In the genomic region with DNA sequence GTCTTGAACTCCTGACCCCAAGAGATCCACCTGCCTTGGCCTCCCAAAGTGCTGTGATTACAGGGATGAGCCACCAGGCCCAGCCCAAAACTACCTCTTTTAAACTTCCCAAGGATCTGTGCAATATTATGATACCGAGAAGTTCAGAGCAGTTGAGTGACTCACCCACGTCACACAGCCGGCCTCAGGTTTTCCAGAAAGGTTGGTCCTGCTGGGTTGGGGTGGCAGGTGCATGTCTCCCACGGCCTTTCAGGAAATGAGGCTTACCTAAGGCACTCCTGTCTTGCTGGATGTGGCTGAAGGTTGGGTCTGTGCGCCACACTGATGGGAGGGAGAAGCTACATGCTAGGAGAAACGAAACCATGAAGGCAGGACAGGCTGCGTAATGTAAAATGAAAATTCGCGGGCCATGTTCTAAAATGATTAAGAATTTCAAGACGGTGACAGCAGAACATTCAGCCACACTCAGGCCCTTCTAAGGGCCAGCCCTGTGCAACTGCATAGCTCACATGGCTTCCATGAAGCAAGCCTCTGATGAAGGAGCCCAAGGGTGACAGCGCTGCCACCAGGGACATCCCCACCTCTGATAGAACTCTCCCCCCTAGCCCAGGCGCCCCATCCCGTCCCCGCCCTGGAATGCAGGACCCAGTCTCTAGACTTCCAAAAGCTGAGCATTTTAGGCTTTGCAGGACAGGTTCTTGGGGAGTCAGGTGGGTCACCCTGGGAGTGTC, we compare ENCODE assay signal across 11 cellular contexts. TPM values are rescaled to one million over a fixed set of nuclear protein-coding genes. Genes with fewer than 3 reads are reported as not detected.
A peak's percentile ranks its signal among the peaks of the same experiment; 100 is the strongest.
DNase-seq lines count a peak whose midpoint lies in the region; ATAC-seq, FAIRE-seq and TF ChIP-seq lines count a peak whose summit lies in the region.
"Had no signal": no experiment of that assay in that cellular context is flagged by ENCODE, and none has a peak within 500 bp of the region (broad histone marks: within the 10 kb centered on the region; RNA-seq: fewer than 3 reads in every experiment).

No MANE protein-coding gene starts in this region.

- SMC1A ChIA-PET in GM12878 (lab: Charles Lee; ENCODE audit: uncharacterized antibody, unreplicated experiment), result interaction anchor here (0.7 to 7.6 kb wide), 5 partner anchors 16 to 96 kb away, joined by 3 to 62 read pairs (median 6); no protein-coding TSS in a partner anchor

- DNase-seq in DMS53 (lab: John Stamatoyannopoulos, UW), result peak; percentile 36
- no peak for DNase-seq in DMS53 treated with DMSO at 0.1 percent for 48 hours (lab: John Stamatoyannopoulos, UW; ENCODE audit: unreplicated experiment)
- no peak for DNase-seq in GM12878 (ENCODE audit: low read depth, low spot score)
- DNase-seq in neural progenitor cell (ENCODE audit: low spot score), result no peak
- no peak for DNase-seq in NCI-H2227 treated with DMSO at 0.1 percent for 48 hours (lab: John Stamatoyannopoulos, UW)
- DNase-seq in NCI-H2196 (lab: John Stamatoyannopoulos, UW; ENCODE audit: unreplicated experiment), result no peak
- DNase-seq: mammary epithelial cell, NCI-H1105 had no signal

- H3K36me3 Mint-ChIP-seq in neural progenitor cell, result no peaks in the 10 kb centered on the region

- peaks cover 0 to 3% of the 10 kb centered on the region in 2 experiments; a peak in 1 of 4 replicates for H3K27me3 ChIP-seq in GM12878 (replicated peaks in 1 of 2; ENCODE audit: control insufficient read depth in 2 of 2, insufficient read depth in 2 of 2, low read length in 1 of 2)
- peaks cover 20% of the 10 kb centered on the region for H3K27me3 ChIP-seq in neural progenitor cell

- H3K4me3 ChIP-seq in HEK293 (ENCODE audit: low read depth, low read length) (no peak overlapping the region), GM12878 (no peak overlapping the region), neural progenitor cell (no peak overlapping the region)
- H3K4me3 ChIP-seq: colonic mucosa had no signal

- TF ChIP-seq EP300 in GM12878 (IDR thresholded peaks at IDR 0.05; ENCODE audit: borderline replicate concordance in 1 of 2, control insufficient read depth in 1 of 2, low read depth in 2 of 2, low read length in 2 of 2), result no peak

- no peaks in the 10 kb centered on the region for H4K20me1 ChIP-seq in GM12878 (ENCODE audit: control insufficient read depth, insufficient read depth)
- no peaks in the 10 kb centered on the region for H4K20me1 ChIP-seq in neural progenitor cell (ENCODE audit: low read depth)

- H3K27ac ChIP-seq in HEK293 (ENCODE audit: extremely low read depth, low read depth, low read length) (no peak overlapping the region), GM12878 (ENCODE audit: control insufficient read depth, insufficient read depth) (no peak overlapping the region), neural progenitor cell (no peak overlapping the region)

- H3K4me1 ChIP-seq in HEK293 (ENCODE audit: control insufficient read depth, insufficient read depth, low read length) (no peaks in the 10 kb centered on the region), GM12878 (ENCODE audit: control insufficient read depth, insufficient read depth, low read length) (peaks cover 16% of the 10 kb centered on the region), neural progenitor cell (peaks cover 13% of the 10 kb centered on the region)

- H3K27me3 Mint-ChIP-seq in neural progenitor cell (ENCODE audit: insufficient read depth, low read depth), result peaks cover 14% of the 10 kb centered on the region

- H3K36me3 ChIP-seq in HEK293 (ENCODE audit: control insufficient read depth in 2 of 2, insufficient read depth in 1 of 2, low read length in 2 of 2), result no peaks in the 10 kb centered on the region
- peaks cover 2 to 3% of the 10 kb centered on the region in 2 experiments; a peak in 2 of 4 replicates for H3K36me3 ChIP-seq in GM12878 (ENCODE audit: control insufficient read depth in 2 of 2, insufficient read depth in 2 of 2, low read length in 1 of 2)
- no peaks in the 10 kb centered on the region for H3K36me3 ChIP-seq in neural progenitor cell
- H3K36me3 ChIP-seq: colonic mucosa had no signal

- in situ Hi-C loops in GM12878 (cut with MboI), result no loop called here

- POLR2A ChIA-PET in HEK293 (lab: Yijun Ruan, JAX) (interaction anchor here (1.1 to 1.3 kb wide), 2 partner anchors 14 to 38 kb away, joined by 3 read pairs; no protein-coding TSS in a partner anchor), GM12878 (lab: Charles Lee) (interaction anchor here (0.6 to 4.4 kb wide), 5 partner anchors 8 to 430 kb away, joined by 3 to 17 read pairs (median 4); a partner anchor contains a TSS)

- no peak for TF ChIP-seq RAD21 in GM12878 (IDR thresholded peaks at IDR 0.05; ENCODE audit: insufficient read depth, low read depth, low read length)

- H3K4me3 Mint-ChIP-seq in neural progenitor cell, result peak overlapping the region; percentile 59

- FAIRE-seq in GM12878 (lab: Jason Lieb, UNC), result no peak

- no TSS peak for BruUV-seq in GM12878 (replicated peaks; lab: Mats Ljungman, UMichigan)

- H3K9me3 Mint-ChIP-seq in neural progenitor cell, result no peaks in the 10 kb centered on the region

- peaks cover 48% of the 10 kb centered on the region for H3F3A ChIP-seq in neural progenitor cell (ENCODE audit: low read depth)

- no peaks in the 10 kb centered on the region for H3K9me3 ChIP-seq in HEK293 (ENCODE audit: control insufficient read depth, insufficient read depth, low read depth, low read length)
- H3K9me3 ChIP-seq in GM12878 (replicated peaks; ENCODE audit: control insufficient read depth, insufficient read depth, low read length), result no peaks in the 10 kb centered on the region
- no peaks in the 10 kb centered on the region for H3K9me3 ChIP-seq in neural progenitor cell (ENCODE audit: low read depth)
- H3K9me3 ChIP-seq: colonic mucosa had no signal

- 67% methylated on average over 14 of the region's 14 CpGs for WGBS in GM12878 (ENCODE audit: insufficient coverage, insufficient replicate concordance, low lambda C conversion rate, missing lambda C conversion rate)

- H3K4me2 ChIP-seq in GM12878 (ENCODE audit: control insufficient read depth, insufficient read depth), result no peak overlapping the region
- H3K4me2 ChIP-seq in neural progenitor cell, result no peak overlapping the region

- no peak for TF ChIP-seq POLR2A in GM12878 (IDR thresholded peaks at IDR 0.05; ENCODE audit: low read depth, low read length)

- H3K9ac ChIP-seq in GM12878 (ENCODE audit: control insufficient read depth, insufficient read depth, low read length), result no peak overlapping the region
- H3K9ac ChIP-seq in neural progenitor cell, result no peak overlapping the region

- TF ChIP-seq CTCF in HEK293 (tag by site-specific recombination; IDR thresholded peaks at IDR 0.05) (no peak), GM12878 (IDR thresholded peaks at IDR 0.05 in 2 of 3, conservative IDR thresholded peaks at IDR 0.05 in 1 of 3; ENCODE audit: control insufficient read depth in 2 of 3, extremely low read depth in 1 of 3, insufficient read depth in 1 of 3, low read depth in 3 of 3, low read length in 3 of 3) (no peak), neural progenitor cell (IDR thresholded peaks at IDR 0.05) (no peak)

- RAD21 ChIA-PET in GM12878 (lab: Charles Lee; ENCODE audit: unreplicated experiment), result interaction anchor here (1.2 to 7.0 kb wide), 3 partner anchors 19 to 23 kb away, joined by 5 to 68 read pairs (median 7); no protein-coding TSS in a partner anchor

- CTCF ChIA-PET in HEK293 (lab: Yijun Ruan, JAX) (interaction anchor here (0.7 to 2.2 kb wide), 10 partner anchors 8 to 109 kb away, joined by 3 to 12 read pairs (median 4); no protein-coding TSS in a partner anchor), GM12878 (lab: Yijun Ruan, JAX) (interaction anchor here (0.8 to 7.8 kb wide), 16 partner anchors 9 to 173 kb away, joined by 3 to 140 read pairs (median 4); a partner anchor contains a TSS)

- intact Hi-C loops in GM12878 (cut with micrococcal nuclease; ENCODE audit: unreplicated experiment), result loop anchor here (2.0 to 5.0 kb wide), 4 partner anchors 22 to 648 kb away; a partner anchor contains a TSS

- H3K79me2 ChIP-seq in GM12878 (ENCODE audit: control insufficient read depth, insufficient read depth, low read length) (peaks cover 24% of the 10 kb centered on the region), neural progenitor cell (ENCODE audit: low read depth) (no peaks in the 10 kb centered on the region)

- H2AFZ ChIP-seq in GM12878 (ENCODE audit: control insufficient read depth, low read depth, low read length) (no peak overlapping the region), neural progenitor cell (replicated peaks) (no peak overlapping the region)

- no peak overlapping the region for H3K27ac Mint-ChIP-seq in neural progenitor cell

- peaks cover 38% of the 10 kb centered on the region for H3K4me1 Mint-ChIP-seq in neural progenitor cell

- peak; percentile 1; the same call in 2 of the 3 replicates for ATAC-seq in GM12878
- ATAC-seq in GM21515 (IDR thresholded peaks at IDR 0.05; ENCODE audit: unreplicated experiment), result no peak

RNA-seq across cellular contexts. Expression of a gene that starts 6.6 kb away (rescaled TPM):
- total RNA-seq in GM12878 (2013; cell fraction: nucleolus; rRNA removed), result 1.1 and 1.2 TPM in 2 replicates
- total RNA-seq in GM12878 (2014; rRNA removed) (0.06 TPM in 1 of 2 replicates, not detected in the other), GM12878 (2014; rRNA removed; fragmentation: Illumina TruSeq; extraction: Trizol) (not detected in 2 replicates), GM12878 (2021) (0.51 and 0.61 TPM in 2 replicates), neural progenitor cell (ENCODE audit: low replicate concordance) (0.15 and 1.3 TPM in 2 replicates)
- polyA plus RNA-seq in GM12878 (2011; ENCODE audit: low read depth), result 0.16 TPM
- polyA plus RNA-seq in GM12878 (2011; rRNA removed) (0.37 and 0.64 TPM in 2 replicates), GM12878 (2014; fragmentation: Illumina TruSeq; extraction: Trizol) (0.03 TPM in 1 of 2 replicates, not detected in the other), GM12878 (2014; fragmentation: Nextera tagmentation; extraction: Ambion mirVana) (not detected), GM12878 (2014; rRNA removed) (0.14 and 0.25 TPM in 2 replicates), GM12878 (2016; fragmentation: Nextera tagmentation; extraction: Ambion mirVana) (under 1 TPM in 1 of 2 experiments, not detected in 1; 0.21 TPM)
- polyA plus RNA-seq in GM12878 (2011; cell fraction: cytosol; rRNA removed), result 1.1 and 1.5 TPM in 2 replicates
- 5.1 and 6.2 TPM in 2 replicates for polyA plus RNA-seq in GM12878 (2011; cell fraction: nucleus; rRNA removed)
- polyA plus RNA-seq in GM12878 (2012), result 0.67 and 0.83 TPM in 2 replicates
- 0.88 and 2.1 TPM in 2 replicates for polyA minus RNA-seq in GM12878 (2011; rRNA and poly(A)+ RNA removed)
- polyA minus RNA-seq in GM12878 (2011; cell fraction: cytosol; rRNA and poly(A)+ RNA removed), result 2.7 and 3.5 TPM in 2 replicates
- 0.73 and 1.6 TPM in 2 replicates for polyA minus RNA-seq in GM12878 (2011; cell fraction: nucleus; rRNA and poly(A)+ RNA removed)

RNA-seq across cellular contexts. Expression of a gene that starts 36.4 kb away (rescaled TPM):
- total RNA-seq in GM12878 (2013; cell fraction: nucleolus; rRNA removed), result 10.7 and 12.2 TPM in 2 replicates
- 14.8 and 19.9 TPM in 2 replicates for total RNA-seq in GM12878 (2014; rRNA removed)
- 10.0 and 11.9 TPM in 2 replicates for total RNA-seq in GM12878 (2014; rRNA removed; fragmentation: Illumina TruSeq; extraction: Trizol)
- total RNA-seq in GM12878 (2021), result 25.2 and 26.0 TPM in 2 replicates
- polyA plus RNA-seq in GM12878 (2011; ENCODE audit: low read depth), result 3.7 TPM
- 3.0 and 9.8 TPM in 2 replicates for polyA plus RNA-seq in GM12878 (2011; rRNA removed)
- polyA plus RNA-seq in GM12878 (2011; cell fraction: cytosol; rRNA removed), result 6.1 and 10.7 TPM in 2 replicates
- polyA plus RNA-seq in GM12878 (2011; cell fraction: nucleus; rRNA removed), result 13.3 and 20.0 TPM in 2 replicates
- 9.6 and 10.1 TPM in 2 replicates for polyA plus RNA-seq in GM12878 (2012)
- polyA plus RNA-seq in GM12878 (2014; fragmentation: Illumina TruSeq; extraction: Trizol), result 2.8 and 7.0 TPM in 2 replicates
- under 1 TPM; 0.14 to 0.27 TPM for polyA plus RNA-seq in GM12878 (2014; fragmentation: Nextera tagmentation; extraction: Ambion mirVana)
- 18.2 and 24.8 TPM in 2 replicates for polyA plus RNA-seq in GM12878 (2014; rRNA removed)
- polyA plus RNA-seq in GM12878 (2016; fragmentation: Nextera tagmentation; extraction: Ambion mirVana), result 1 to 10 TPM; 4.2 to 4.7 TPM
- polyA minus RNA-seq in GM12878 (2011; rRNA and poly(A)+ RNA removed), result 19.7 and 30.8 TPM in 2 replicates
- 9.9 and 13.9 TPM in 2 replicates for polyA minus RNA-seq in GM12878 (2011; cell fraction: cytosol; rRNA and poly(A)+ RNA removed)
- polyA minus RNA-seq in GM12878 (2011; cell fraction: nucleus; rRNA and poly(A)+ RNA removed), result 6.2 and 10.3 TPM in 2 replicates
- total RNA-seq in neural progenitor cell (ENCODE audit: low replicate concordance), result 19.8 and 24.8 TPM in 2 replicates

RNA-seq across cellular contexts. Expression of a gene that starts 41.9 kb away (rescaled TPM):
- total RNA-seq in GM12878 (2013; cell fraction: nucleolus; rRNA removed), result 21.2 and 24.9 TPM in 2 replicates
- total RNA-seq in GM12878 (2014; rRNA removed) (50.2 and 55.4 TPM in 2 replicates), GM12878 (2014; rRNA removed; fragmentation: Illumina TruSeq; extraction: Trizol) (17.8 and 18.5 TPM in 2 replicates), GM12878 (2021) (54.9 and 61.6 TPM in 2 replicates), neural progenitor cell (ENCODE audit: low replicate concordance) (17.0 and 40.8 TPM in 2 replicates)
- 39.3 TPM for polyA plus RNA-seq in GM12878 (2011; ENCODE audit: low read depth)
- polyA plus RNA-seq in GM12878 (2011; rRNA removed) (22.5 and 32.8 TPM in 2 replicates), GM12878 (2014; fragmentation: Illumina TruSeq; extraction: Trizol) (8.4 and 20.7 TPM in 2 replicates), GM12878 (2014; fragmentation: Nextera tagmentation; extraction: Ambion mirVana) (10 to 100 TPM; 20.8 to 48.1 TPM), GM12878 (2014; rRNA removed) (94.3 and 100 TPM in 2 replicates), GM12878 (2016; fragmentation: Nextera tagmentation; extraction: Ambion mirVana) (10 to 100 TPM; 72.8 to 78.7 TPM)
- polyA plus RNA-seq in GM12878 (2011; cell fraction: cytosol; rRNA removed), result 58.1 and 79.3 TPM in 2 replicates
- 47.2 and 67.5 TPM in 2 replicates for polyA plus RNA-seq in GM12878 (2011; cell fraction: nucleus; rRNA removed)
- polyA plus RNA-seq in GM12878 (2012), result 37.2 and 40.1 TPM in 2 replicates
- 8.5 and 14.6 TPM in 2 replicates for polyA minus RNA-seq in GM12878 (2011; rRNA and poly(A)+ RNA removed)
- polyA minus RNA-seq in GM12878 (2011; cell fraction: cytosol; rRNA and poly(A)+ RNA removed), result 7.2 and 14.3 TPM in 2 replicates
- 5.3 and 10.8 TPM in 2 replicates for polyA minus RNA-seq in GM12878 (2011; cell fraction: nucleus; rRNA and poly(A)+ RNA removed)
